Comparison of ENCODE assay signal across 1 cellular context in the genomic region with DNA sequence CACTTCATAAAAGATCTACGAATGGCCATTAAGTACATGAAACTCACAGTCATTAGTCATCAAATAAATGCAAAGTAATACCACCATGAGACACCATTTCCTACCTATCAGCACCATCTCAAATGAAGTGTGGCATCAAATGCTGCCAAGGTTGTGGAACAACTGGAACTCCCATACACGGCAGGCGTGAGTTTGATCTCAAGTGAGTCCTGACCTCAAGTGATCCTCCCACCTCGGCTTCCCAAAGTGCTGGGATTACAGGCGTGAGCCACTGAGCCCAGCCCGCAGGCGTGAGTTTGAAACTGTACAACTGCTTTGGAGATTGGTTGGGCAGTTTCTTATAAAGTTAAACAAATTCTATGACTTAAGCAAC.
TF ChIP-seq lines count a peak whose summit lies in the region.

No MANE protein-coding gene starts in this region.

TF ChIP-seq in WTC11, 78 proteins besides CTCF, POLR2A, EP300 and RAD21 (continued from another document):
- TF ChIP-seq, protein P1, sequence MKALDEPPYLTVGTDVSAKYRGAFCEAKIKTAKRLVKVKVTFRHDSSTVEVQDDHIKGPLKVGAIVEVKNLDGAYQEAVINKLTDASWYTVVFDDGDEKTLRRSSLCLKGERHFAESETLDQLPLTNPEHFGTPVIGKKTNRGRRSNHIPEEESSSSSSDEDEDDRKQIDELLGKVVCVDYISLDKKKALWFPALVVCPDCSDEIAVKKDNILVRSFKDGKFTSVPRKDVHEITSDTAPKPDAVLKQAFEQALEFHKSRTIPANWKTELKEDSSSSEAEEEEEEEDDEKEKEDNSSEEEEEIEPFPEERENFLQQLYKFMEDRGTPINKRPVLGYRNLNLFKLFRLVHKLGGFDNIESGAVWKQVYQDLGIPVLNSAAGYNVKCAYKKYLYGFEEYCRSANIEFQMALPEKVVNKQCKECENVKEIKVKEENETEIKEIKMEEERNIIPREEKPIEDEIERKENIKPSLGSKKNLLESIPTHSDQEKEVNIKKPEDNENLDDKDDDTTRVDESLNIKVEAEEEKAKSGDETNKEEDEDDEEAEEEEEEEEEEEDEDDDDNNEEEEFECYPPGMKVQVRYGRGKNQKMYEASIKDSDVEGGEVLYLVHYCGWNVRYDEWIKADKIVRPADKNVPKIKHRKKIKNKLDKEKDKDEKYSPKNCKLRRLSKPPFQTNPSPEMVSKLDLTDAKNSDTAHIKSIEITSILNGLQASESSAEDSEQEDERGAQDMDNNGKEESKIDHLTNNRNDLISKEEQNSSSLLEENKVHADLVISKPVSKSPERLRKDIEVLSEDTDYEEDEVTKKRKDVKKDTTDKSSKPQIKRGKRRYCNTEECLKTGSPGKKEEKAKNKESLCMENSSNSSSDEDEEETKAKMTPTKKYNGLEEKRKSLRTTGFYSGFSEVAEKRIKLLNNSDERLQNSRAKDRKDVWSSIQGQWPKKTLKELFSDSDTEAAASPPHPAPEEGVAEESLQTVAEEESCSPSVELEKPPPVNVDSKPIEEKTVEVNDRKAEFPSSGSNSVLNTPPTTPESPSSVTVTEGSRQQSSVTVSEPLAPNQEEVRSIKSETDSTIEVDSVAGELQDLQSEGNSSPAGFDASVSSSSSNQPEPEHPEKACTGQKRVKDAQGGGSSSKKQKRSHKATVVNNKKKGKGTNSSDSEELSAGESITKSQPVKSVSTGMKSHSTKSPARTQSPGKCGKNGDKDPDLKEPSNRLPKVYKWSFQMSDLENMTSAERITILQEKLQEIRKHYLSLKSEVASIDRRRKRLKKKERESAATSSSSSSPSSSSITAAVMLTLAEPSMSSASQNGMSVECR (CRISPR knock-in tag; IDR thresholded peaks at IDR 0.05; ENCODE audit: borderline replicate concordance): 0 out of 2 replicates have a peak, but pooled peaks have one; percentile 23
- TF ChIP-seq ZNF396 (CRISPR knock-in tag; IDR thresholded peaks at IDR 0.05; ENCODE audit: borderline replicate concordance) (no peak), HMGA2 (CRISPR knock-in tag; IDR thresholded peaks at IDR 0.05) (no peak)
- TF ChIP-seq, protein P2, sequence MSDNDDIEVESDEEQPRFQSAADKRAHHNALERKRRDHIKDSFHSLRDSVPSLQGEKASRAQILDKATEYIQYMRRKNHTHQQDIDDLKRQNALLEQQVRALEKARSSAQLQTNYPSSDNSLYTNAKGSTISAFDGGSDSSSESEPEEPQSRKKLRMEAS (CRISPR knock-in tag; IDR thresholded peaks at IDR 0.05): 0 out of 2 replicates have a peak, but pooled peaks have one; percentile 1
